ENCODE assay signal across 11 cellular contexts in genomic region chr11:2443881-2444300, GRCh38. TPM values are rescaled to one million over a fixed set of nuclear protein-coding genes. Genes with fewer than 3 reads are reported as not detected.
DNase-seq lines count a peak whose midpoint lies in the region; ATAC-seq and TF ChIP-seq lines count a peak whose summit lies in the region.
"Had no signal": no experiment of that assay in that cellular context is flagged by ENCODE, and none has a peak within 500 bp of the region (broad histone marks: within the 10 kb centered on the region; RNA-seq: fewer than 3 reads in every experiment).

No MANE protein-coding gene starts in this region.

- H3K4me1 ChIP-seq in ascending aorta (no peaks in the 10 kb centered on the region), left lung (peaks cover 8 to 47% of the 10 kb centered on the region in 2 donors)

- no peak overlapping the region for H3K27ac Mint-ChIP-seq in progenitor cell of endocrine pancreas
- H3K27ac Mint-ChIP-seq: immature natural killer cell had no signal

- DNase-seq in cardiac septum (ENCODE audit: low spot score), result peak; percentile 54
- no peak for DNase-seq in left cardiac atrium
- no peak for DNase-seq in ascending aorta (ENCODE audit: low spot score in 2 of 2)
- DNase-seq in left lung, result peak; percentile 35 to 81
- peak; percentile 43 for DNase-seq in ureter (ENCODE audit: low spot score)
- DNase-seq in ACHN, result no peak
- DNase-seq in progenitor cell of endocrine pancreas (ENCODE audit: low spot score, unreplicated experiment), result no peak
- DNase-seq in NCI-H82 treated with DMSO at 0.1 percent for 48 hours (lab: John Stamatoyannopoulos, UW; ENCODE audit: unreplicated experiment), result no peak

- intact Hi-C loops in cardiac septum (cut with DNase I), result no loop called here
- intact Hi-C loops in left cardiac atrium (cut with DNase I), result loop anchor here in 1 of 2 donors (5.0 kb wide), 1 partner anchor 73 kb away; no protein-coding TSS in a partner anchor
- intact Hi-C loops in ascending aorta (cut with DNase I), result no loop called here
- intact Hi-C loops in left lung (cut with DNase I), result no loop called here

- H3K4me3 Mint-ChIP-seq in progenitor cell of endocrine pancreas (ENCODE audit: low read depth), result no peak overlapping the region

- no peaks in the 10 kb centered on the region for H3K36me3 Mint-ChIP-seq in progenitor cell of endocrine pancreas (ENCODE audit: insufficient read depth)
- H3K36me3 Mint-ChIP-seq: immature natural killer cell had no signal

- H3K9me3 ChIP-seq in ascending aorta (no peaks in the 10 kb centered on the region), left lung (no peaks in the 10 kb centered on the region)

- H3K27ac ChIP-seq in ascending aorta, result no peak overlapping the region
- H3K27ac ChIP-seq in left lung, result no peak overlapping the region
- H3K27ac ChIP-seq: C4-2B had no signal

- no peaks in the 10 kb centered on the region for H3K27me3 ChIP-seq in ascending aorta
- peaks cover 0 to 35% of the 10 kb centered on the region in 2 donors for H3K27me3 ChIP-seq in left lung

- peak overlapping the region; percentile 42 to 53 for H3K4me3 ChIP-seq in ascending aorta
- H3K4me3 ChIP-seq in left lung, result peak overlapping the region; percentile 22 to 60

- H3K9me3 Mint-ChIP-seq in progenitor cell of endocrine pancreas (ENCODE audit: low read depth), result peaks cover 3% of the 10 kb centered on the region
- H3K9me3 Mint-ChIP-seq: immature natural killer cell had no signal

- ATAC-seq in left cardiac atrium (no peak), left lung (peak; percentile 43)

- peaks cover 68% of the 10 kb centered on the region for H3K27me3 Mint-ChIP-seq in progenitor cell of endocrine pancreas

- in situ Hi-C loops in ACHN (cut with HindIII; ENCODE audit: low pct_ligation_motif_present, low pct_unique_long_range_greater_than_20kb, low sequenced_read_pairs), result no loop called here

- TF ChIP-seq CTCF in ascending aorta (IDR thresholded peaks at IDR 0.05) (no peak), left lung (IDR thresholded peaks at IDR 0.05) (no peak), progenitor cell of endocrine pancreas (IDR thresholded peaks at IDR 0.05; ENCODE audit: unreplicated experiment) (no peak)

- no peaks in the 10 kb centered on the region for H3K36me3 ChIP-seq in ascending aorta
- H3K36me3 ChIP-seq in left lung, result no peaks in the 10 kb centered on the region

- H3K4me1 Mint-ChIP-seq in progenitor cell of endocrine pancreas (ENCODE audit: low read depth), result peaks cover 2% of the 10 kb centered on the region

RNA-seq across cellular contexts. Expression of gene TRPM5, which starts 0.4 kb away (rescaled TPM):
- total RNA-seq in cardiac septum (not detected), left cardiac atrium (not detected), ascending aorta (not detected), left lung (not detected), ureter (0.60 TPM), progenitor cell of endocrine pancreas (0.46 and 0.84 TPM in 2 replicates)
- total RNA-seq: aorta had no signal

RNA-seq across cellular contexts. Expression of gene KCNQ1, which starts 0.9 kb away (rescaled TPM):
- 43.0 TPM for total RNA-seq in cardiac septum
- 10 to 100 TPM; 33.5 to 39.7 TPM for total RNA-seq in left cardiac atrium
- 2.3 TPM for total RNA-seq in ascending aorta
- 10 to 100 TPM; 33.7 to 37.7 TPM for total RNA-seq in left lung
- total RNA-seq in ureter, result 63.0 TPM
- total RNA-seq in progenitor cell of endocrine pancreas, result 3.1 and 3.3 TPM in 2 replicates

RNA-seq across cellular contexts. Expression of gene TSSC4, which starts 43.3 kb away (rescaled TPM):
- 36.2 TPM for total RNA-seq in cardiac septum
- total RNA-seq in left cardiac atrium, result 10 to 100 TPM; 34.9 to 45.7 TPM
- 183 TPM for total RNA-seq in ascending aorta
- 10 to 100 TPM; 35.3 to 47.6 TPM for total RNA-seq in left lung
- total RNA-seq in ureter, result 41.6 TPM
- 50.2 and 54.5 TPM in 2 replicates for total RNA-seq in progenitor cell of endocrine pancreas

Comparison
In these comparisons a context has a peak if more than half of its experiments do, and no peak if none do; other contexts are left out.
1. DNase-seq: peak in cardiac septum (single experiment), left lung (2 of 2) and ureter (single experiment); none in left cardiac atrium (single experiment), ascending aorta (0 of 2), ACHN (single experiment), progenitor cell of endocrine pancreas (single experiment) and NCI-H82 treated with DMSO at 0.1 percent for 48 hours (single experiment).